ENCODE assay signal across 20 cellular contexts in the genomic region with DNA sequence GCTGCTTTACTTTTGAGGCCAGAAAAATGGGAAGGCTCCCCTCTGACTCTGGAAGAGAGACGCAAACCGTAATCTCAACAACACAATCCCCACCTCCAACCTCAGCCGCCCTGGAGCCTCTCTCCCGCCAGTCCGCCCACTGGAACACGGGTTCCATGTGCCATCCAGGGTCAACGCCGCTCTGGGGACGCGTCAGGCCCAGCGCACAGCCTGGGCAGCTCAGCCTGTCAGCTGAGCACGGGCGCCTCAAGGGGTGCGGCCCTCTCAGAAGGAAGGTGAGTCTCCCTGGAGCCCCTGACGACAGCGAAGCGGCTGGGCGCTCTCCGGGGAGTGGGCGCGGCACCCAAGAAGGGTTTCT. TPM values are rescaled to one million over a fixed set of nuclear protein-coding genes. Genes with fewer than 3 reads are reported as not detected.
DNase-seq lines count a peak whose midpoint lies in the region; ATAC-seq and TF ChIP-seq lines count a peak whose summit lies in the region.
"Had no signal": no experiment of that assay in that cellular context is flagged by ENCODE, and none has a peak within 500 bp of the region (broad histone marks: within the 10 kb centered on the region; RNA-seq: fewer than 3 reads in every experiment).

No MANE protein-coding gene starts in this region.

- H3K9me3 Mint-ChIP-seq in WTC11, result no peaks in the 10 kb centered on the region
- H3K9me3 Mint-ChIP-seq in stimulated activated naive B cell treated with anti-CD40 and anti-IgM and Interleukin-4, amounts not matched to agents 10 μg/mL and 1 μg/mL and 100 μg/mL, for 72 hours, result peaks cover 10 to 12% of the 10 kb centered on the region in 2 donors
- H3K9me3 Mint-ChIP-seq in HFFc6, result peaks cover 13% of the 10 kb centered on the region

- peaks cover 6% of the 10 kb centered on the region; the same call in 1 of the 2 replicates for H3K36me3 Mint-ChIP-seq in WTC11
- peaks cover 10 to 13% of the 10 kb centered on the region in 2 donors for H3K36me3 Mint-ChIP-seq in stimulated activated naive B cell treated with anti-CD40 and anti-IgM and Interleukin-4, amounts not matched to agents 10 μg/mL and 1 μg/mL and 100 μg/mL, for 72 hours
- H3K36me3 Mint-ChIP-seq in HFFc6 (ENCODE audit: low read depth), result peaks cover 13% of the 10 kb centered on the region; the same call in 1 of the 2 replicates

- CTCF ChIA-PET in WTC11 (lab: Charles Lee), result interaction anchor here (1.1 to 3.3 kb wide), 2 partner anchors 16 to 82 kb away, joined by 3 to 14 read pairs; no protein-coding TSS in a partner anchor

- peak; percentile 21 for DNase-seq in activated CD4-positive, CD25-positive, alpha-beta regulatory T cell treated with anti-CD3 and anti-CD28 coated beads, Interleukin-2, amount 50 U/mL, for 72 hours
- DNase-seq in WTC11 (ENCODE audit: low spot score) (peak; percentile 42), mesenteric fat pad (ENCODE audit: low spot score) (peak; percentile 87), NCI-H524 treated with DMSO at 0.1 percent for 48 hours (lab: John Stamatoyannopoulos, UW) (no peak), HFFc6 (no peak)
- no peak for DNase-seq in stimulated activated naive B cell treated with anti-CD40 and anti-IgM and Interleukin-4, amounts not matched to agents 10 μg/mL and 1 μg/mL and 100 μg/mL, for 72 hours
- DNase-seq: activated CD4-positive, alpha-beta T cell treated with anti-CD3 and anti-CD28 coated beads, Interleukin-2, amount 10 ng/mL, durations not matched to agents 24 days and 14 days; activated naive CD8-positive, alpha-beta T cell treated with anti-CD3 and anti-CD28 coated beads for 36 hours; effector CD4-positive, alpha-beta T cell; hypothalamus; KG1; left lung; OCI-M1; stomach; T1000 had no signal

- peak overlapping the region; percentile 70 for H3K4me3 Mint-ChIP-seq in WTC11
- peak overlapping the region in 1 of 2 donors; percentile 41 for H3K4me3 Mint-ChIP-seq in stimulated activated naive B cell treated with anti-CD40 and anti-IgM and Interleukin-4, amounts not matched to agents 10 μg/mL and 1 μg/mL and 100 μg/mL, for 72 hours
- no peak overlapping the region for H3K4me3 Mint-ChIP-seq in HFFc6
- H3K4me3 Mint-ChIP-seq: activated CD4-positive, alpha-beta T cell treated with anti-CD3 and anti-CD28 coated beads, Interleukin-2, amount 10 ng/mL, durations not matched to agents 24 days and 14 days; activated naive CD8-positive, alpha-beta T cell treated with anti-CD3 and anti-CD28 coated beads for 36 hours had no signal

- no peak overlapping the region for H3K27ac Mint-ChIP-seq in WTC11
- H3K27ac Mint-ChIP-seq in stimulated activated naive B cell treated with anti-CD40 and anti-IgM and Interleukin-4, amounts not matched to agents 10 μg/mL and 1 μg/mL and 100 μg/mL, for 72 hours, result peak overlapping the region; percentile 89
- H3K27ac Mint-ChIP-seq in HFFc6, result no peak overlapping the region
- H3K27ac Mint-ChIP-seq: activated CD4-positive, alpha-beta T cell treated with anti-CD3 and anti-CD28 coated beads, Interleukin-2, amount 10 ng/mL, durations not matched to agents 24 days and 14 days; activated naive CD8-positive, alpha-beta T cell treated with anti-CD3 and anti-CD28 coated beads for 36 hours had no signal

- H3K4me1 Mint-ChIP-seq in WTC11 (peaks cover 43% of the 10 kb centered on the region), HFFc6 (ENCODE audit: low read depth) (peaks cover 8% of the 10 kb centered on the region)
- H3K4me1 Mint-ChIP-seq in stimulated activated naive B cell treated with anti-CD40 and anti-IgM and Interleukin-4, amounts not matched to agents 10 μg/mL and 1 μg/mL and 100 μg/mL, for 72 hours, result peaks cover 29 to 44% of the 10 kb centered on the region in 2 donors

- ATAC-seq in activated CD4-positive, CD25-positive, alpha-beta regulatory T cell treated with anti-CD3 and anti-CD28 coated beads, Interleukin-2, amount 50 U/mL, for 24 hours, result no peak
- 0 out of 2 replicates have a peak, but pooled peaks have one; percentile 1 for ATAC-seq in WTC11
- ATAC-seq in stimulated activated naive B cell treated with anti-CD40 and anti-IgM and Interleukin-4, amounts not matched to agents 10 μg/mL and 1 μg/mL and 100 μg/mL, for 72 hours (replicated peaks), result no peak
- no peak for ATAC-seq in HG03135 (IDR thresholded peaks at IDR 0.05; ENCODE audit: unreplicated experiment)
- ATAC-seq: left lung had no signal

- POLR2A ChIA-PET in WTC11 (lab: Charles Lee), result no interaction called here

- TF ChIP-seq CTCF in WTC11 (IDR thresholded peaks at IDR 0.05), result no peak
- TF ChIP-seq CTCF in HFFc6 (IDR thresholded peaks at IDR 0.05), result no peak

- peaks cover 98% of the 10 kb centered on the region for H3K27me3 Mint-ChIP-seq in WTC11 (ENCODE audit: low read depth)
- peaks cover 79 to 87% of the 10 kb centered on the region in 2 donors for H3K27me3 Mint-ChIP-seq in stimulated activated naive B cell treated with anti-CD40 and anti-IgM and Interleukin-4, amounts not matched to agents 10 μg/mL and 1 μg/mL and 100 μg/mL, for 72 hours
- peaks cover 66% of the 10 kb centered on the region for H3K27me3 Mint-ChIP-seq in HFFc6 (ENCODE audit: insufficient read depth)

TF ChIP-seq in WTC11, 78 proteins besides CTCF, POLR2A, EP300 and RAD21:
- 0 out of 2 replicates have a peak, but pooled peaks have one; percentile 37 for TF ChIP-seq ZBTB21 (CRISPR knock-in tag; IDR thresholded peaks at IDR 0.05; ENCODE audit: borderline replicate concordance)
- no peak for TF ChIP-seq PRRX2 (CRISPR knock-in tag; IDR thresholded peaks at IDR 0.05)
TF ChIP-seq in WTC11: peak in this region for 1.

RNA-seq across cellular contexts. Expression of a gene that starts 1.2 kb away (rescaled TPM):
- 0.07 to 0.13 TPM (median 0.09 TPM) in 3 replicates for total RNA-seq in WTC11 (2021)
- total RNA-seq in mesenteric fat pad, result not detected
- total RNA-seq in HFFc6 (2021; fragmentation: NEBNext Ultra II Directional; extraction: Animal tissue kit (Norgen Biotek cat#: 25700)), result not detected
- total RNA-seq: activated CD4-positive, alpha-beta T cell treated with anti-CD3 and anti-CD28 coated beads, Interleukin-2, amount 10 ng/mL, durations not matched to agents 24 days and 14 days; activated naive CD8-positive, alpha-beta T cell treated with anti-CD3 and anti-CD28 coated beads for 36 hours; breast epithelium; G401; left lung; SJSA1 had no signal

RNA-seq across cellular contexts. Expression of a gene that starts 4.9 kb away (rescaled TPM):
- total RNA-seq in WTC11 (2021), result not detected in 3 replicates
- total RNA-seq in mesenteric fat pad, result not detected
- total RNA-seq in HFFc6 (2021; fragmentation: NEBNext Ultra II Directional; extraction: Animal tissue kit (Norgen Biotek cat#: 25700)), result not detected
- total RNA-seq: activated CD4-positive, alpha-beta T cell treated with anti-CD3 and anti-CD28 coated beads, Interleukin-2, amount 10 ng/mL, durations not matched to agents 24 days and 14 days; activated naive CD8-positive, alpha-beta T cell treated with anti-CD3 and anti-CD28 coated beads for 36 hours; breast epithelium; G401; left lung; SJSA1 had no signal

Comparison
In these comparisons a context has a peak if more than half of its experiments do, and no peak if none do; other contexts are left out.
1. DNase-seq: peak in activated CD4-positive, CD25-positive, alpha-beta regulatory T cell treated with anti-CD3 and anti-CD28 coated beads, Interleukin-2, amount 50 U/mL, for 72 hours (single experiment), WTC11 (single experiment) and mesenteric fat pad (single experiment); none in stimulated activated naive B cell treated with anti-CD40 and anti-IgM and Interleukin-4, amounts not matched to agents 10 μg/mL and 1 μg/mL and 100 μg/mL, for 72 hours (single experiment), NCI-H524 treated with DMSO at 0.1 percent for 48 hours (single experiment) and HFFc6 (single experiment).